In genomic region chr17:57948555-57949420, GRCh38 we compare ENCODE assay signal across 8 cellular contexts. TPM values are rescaled to one million over a fixed set of nuclear protein-coding genes. Genes with fewer than 3 reads are reported as not detected.
DNase-seq lines count a peak whose midpoint lies in the region; ATAC-seq, FAIRE-seq and TF ChIP-seq lines count a peak whose summit lies in the region.

No MANE protein-coding gene starts in this region.

- ATAC-seq in heart right ventricle (peak in 4 of 8 donors; percentile 1 to 50 (median 26)), HG03097 (IDR thresholded peaks at IDR 0.05; ENCODE audit: low FRiP score, unreplicated experiment) (no peak)

- peaks cover 5% of the 10 kb centered on the region for H3K27me3 Mint-ChIP-seq in HFFc6 (ENCODE audit: insufficient read depth)

- H3K36me3 Mint-ChIP-seq in HFFc6 (ENCODE audit: low read depth): no peaks in the 10 kb centered on the region; the same call in 1 of the 2 replicates

- H3K27me3 ChIP-seq in heart right ventricle: no peaks in the 10 kb centered on the region
- H3K27me3 ChIP-seq in smooth muscle cell (ENCODE audit: low read depth): no peaks in the 10 kb centered on the region

- intact Hi-C loops in heart right ventricle (cut with DNase I): loop anchor here in 1 of 10 donors (5.0 kb wide), 1 partner anchor 36 kb away; no protein-coding TSS in a partner anchor

- H3K27ac Mint-ChIP-seq in HFFc6: peak overlapping the region; percentile 96

- peaks cover 35% of the 10 kb centered on the region for H4K20me1 ChIP-seq in smooth muscle cell (ENCODE audit: low read depth)

- H3F3A ChIP-seq in smooth muscle cell (ENCODE audit: low read depth): peaks cover 43% of the 10 kb centered on the region

- peaks cover 96% of the 10 kb centered on the region for H3K4me1 Mint-ChIP-seq in HFFc6 (ENCODE audit: low read depth)

- H3K4me1 ChIP-seq in heart right ventricle: peaks cover 38 to 100% (median 88%) of the 10 kb centered on the region in 9 donors
- H3K4me1 ChIP-seq in smooth muscle cell (ENCODE audit: low read depth): peaks cover 47% of the 10 kb centered on the region

- H3K9me3 Mint-ChIP-seq in HFFc6: no peaks in the 10 kb centered on the region

- peak overlapping the region; percentile 88 for H3K4me3 Mint-ChIP-seq in HFFc6

- H3K9me3 ChIP-seq in heart right ventricle (no peaks in the 10 kb centered on the region), smooth muscle cell (replicated peaks; ENCODE audit: low read depth) (no peaks in the 10 kb centered on the region)

- H3K4me2 ChIP-seq in smooth muscle cell: peak overlapping the region; percentile 75

- peak; percentile 47; the same call in 1 of the 2 replicates for TF ChIP-seq CTCF in HFFc6 (IDR thresholded peaks at IDR 0.05)
- no peak for TF ChIP-seq CTCF in WI38 (IDR thresholded peaks at IDR 0.05; ENCODE audit: low read depth, low read length)
- TF ChIP-seq CTCF in heart right ventricle (IDR thresholded peaks at IDR 0.05): peak in 2 of 9 donors; percentile 15 to 21
- no peak for TF ChIP-seq CTCF in smooth muscle cell (IDR thresholded peaks at IDR 0.05; ENCODE audit: borderline replicate concordance, insufficient read depth, poor library complexity, severe bottlenecking)

- 50% methylated on average over 5 of the region's 5 CpGs for WGBS in heart right ventricle, 2 donors
- 35% methylated on average over 5 of the region's 5 CpGs for WGBS in smooth muscle cell (ENCODE audit: low lambda C conversion rate)

- H3K4me3 ChIP-seq in WI38 (ENCODE audit: low read depth, low read length) (peak overlapping the region; percentile 36), heart right ventricle (no peak overlapping the region), smooth muscle cell (no peak overlapping the region)

- peak overlapping the region; percentile 50 for H3K9ac ChIP-seq in smooth muscle cell (ENCODE audit: low read depth)

- DNase-seq in HFFc6: peak; percentile 99
- peak in 1 of 2 donors; percentile 30 for DNase-seq in heart right ventricle
- DNase-seq in smooth muscle cell (lab: John Stamatoyannopoulos, UW; ENCODE audit: unreplicated experiment): no peak
- no peak for DNase-seq in retina
- no peak for DNase-seq in NCI-H1694 (lab: John Stamatoyannopoulos, UW)

- peaks cover 28% of the 10 kb centered on the region for H3K79me2 ChIP-seq in smooth muscle cell (ENCODE audit: low read depth)

- peak overlapping the region; percentile 10 to 100 (median 83) for H3K27ac ChIP-seq in heart right ventricle
- H3K27ac ChIP-seq in smooth muscle cell (ENCODE audit: low read depth): peak overlapping the region; percentile 94

- H3K36me3 ChIP-seq in heart right ventricle (no peaks in the 10 kb centered on the region), smooth muscle cell (ENCODE audit: low read depth) (no peaks in the 10 kb centered on the region)

- FAIRE-seq in A204.1 (lab: Jason Lieb, UNC): peak; percentile 99

- no peak overlapping the region for H2AFZ ChIP-seq in smooth muscle cell (ENCODE audit: low read depth)

RNA-seq across cellular contexts. Expression of gene CUEDC1, which starts 6.4 kb away (rescaled TPM):
- 10 to 100 TPM; 34.0 to 41.0 (median 34.9) TPM for total RNA-seq in HFFc6 (2021; fragmentation: NEBNext Ultra II Directional; extraction: Animal tissue kit (Norgen Biotek cat#: 25700))
- total RNA-seq in heart right ventricle (10 to 100 TPM; 38.3 to 65.0 (median 47.2) TPM), smooth muscle cell (7.0 and 11.1 TPM in 2 replicates)
- polyA plus RNA-seq in heart right ventricle (10 to 100 TPM; 26.9 to 33.1 TPM), smooth muscle cell (10.4 and 11.7 TPM in 2 replicates)

RNA-seq across cellular contexts. Expression of gene VEZF1, which starts 39.3 kb away (rescaled TPM):
- 10 to 100 TPM; 41.7 to 56.5 (median 51.8) TPM for total RNA-seq in HFFc6 (2021; fragmentation: NEBNext Ultra II Directional; extraction: Animal tissue kit (Norgen Biotek cat#: 25700))
- total RNA-seq in heart right ventricle: 10 to 100 TPM; 56.2 to 81.2 (median 61.5) TPM
- 10 to 100 TPM; 17.5 to 21.7 TPM for polyA plus RNA-seq in heart right ventricle
- 52.1 and 61.8 TPM in 2 replicates for total RNA-seq in smooth muscle cell
- 24.9 and 25.3 TPM in 2 replicates for polyA plus RNA-seq in smooth muscle cell

RNA-seq across cellular contexts. Expression of gene SRSF1, which starts 58.3 kb away (rescaled TPM):
- 100 to 1,000 TPM; 216 to 296 (median 271) TPM for total RNA-seq in HFFc6 (2021; fragmentation: NEBNext Ultra II Directional; extraction: Animal tissue kit (Norgen Biotek cat#: 25700))
- total RNA-seq in heart right ventricle (100 to 1,000 TPM in 3 of 10 donors, 10 to 100 TPM in 7; 79.8 to 130 (median 94.7) TPM), smooth muscle cell (194 and 200 TPM in 2 replicates)
- polyA plus RNA-seq in heart right ventricle (10 to 100 TPM; 70.3 to 76.3 TPM), smooth muscle cell (57.9 and 61.3 TPM in 2 replicates)
